In genomic region chr2:43333656-43334144, GRCh38 we compare ENCODE assay signal across 12 cellular contexts.
DNase-seq lines count a peak whose midpoint lies in the region; ATAC-seq and TF ChIP-seq lines count a peak whose summit lies in the region.
"Had no signal": no experiment of that assay in that cellular context is flagged by ENCODE, and none has a peak within 500 bp of the region (broad histone marks: within the 10 kb centered on the region; RNA-seq: fewer than 3 reads in every experiment).

No MANE protein-coding gene starts in this region.

- POLR2A ChIA-PET in naive thymus-derived CD4-positive, alpha-beta T cell (lab: Charles Lee): no interaction called here

- no peak overlapping the region for H3K23ac ChIP-seq in mesenchymal stem cell (ENCODE audit: low read length in 2 of 2)

- H3K27me3 Mint-ChIP-seq in naive thymus-derived CD4-positive, alpha-beta T cell: no peaks in the 10 kb centered on the region
- H3K27me3 Mint-ChIP-seq: activated CD4-positive, alpha-beta T cell treated with anti-CD3 and anti-CD28 coated beads, Interleukin-2, amount 10 ng/mL, durations not matched to agents 24 days and 14 days; stimulated activated naive CD8-positive, alpha-beta T cell treated with anti-CD3 and anti-CD28 coated beads, Interleukin-15, Interleukin-2, amounts not matched to agents 100 ng/mL and 50 ng/mL, for 24 hours had no signal

- H3K9me3 ChIP-seq in ectodermal cell (ENCODE audit: control insufficient read depth, low read length) (no peaks in the 10 kb centered on the region), mesenchymal stem cell (ENCODE audit: control insufficient read depth, low read length) (no peaks in the 10 kb centered on the region), upper lobe of right lung (no peaks in the 10 kb centered on the region)
- H3K9me3 ChIP-seq in naive thymus-derived CD4-positive, alpha-beta T cell (ENCODE audit: control insufficient read depth in 2 of 3, low read length in 3 of 3): no peaks in the 10 kb centered on the region

- WGBS in ectodermal cell, 2 experiments: 73 to 82% methylated on average over 2 of the region's 2 CpGs
- WGBS in mesenchymal stem cell: 68% methylated on average over 2 of the region's 2 CpGs

- H3K79me1 ChIP-seq in mesenchymal stem cell (replicated peaks; ENCODE audit: low read length, poor library complexity, severe bottlenecking): no peaks in the 10 kb centered on the region

- intact Hi-C loops in upper lobe of right lung (cut with DNase I): no loop called here
- intact Hi-C loops in naive thymus-derived CD4-positive, alpha-beta T cell (cut with micrococcal nuclease): no loop called here

- peaks cover 0 to 7% (median 0%) of the 10 kb centered on the region in 7 donors for H3K4me1 Mint-ChIP-seq in naive thymus-derived CD4-positive, alpha-beta T cell
- H3K4me1 Mint-ChIP-seq: activated CD4-positive, alpha-beta T cell treated with anti-CD3 and anti-CD28 coated beads, Interleukin-2, amount 10 ng/mL, durations not matched to agents 24 days and 14 days had no signal

- H3K36me3 ChIP-seq in ectodermal cell (ENCODE audit: control insufficient read depth, insufficient read depth, low read length): no peaks in the 10 kb centered on the region
- H3K36me3 ChIP-seq in mesenchymal stem cell (ENCODE audit: control insufficient read depth in 1 of 2, insufficient read depth in 2 of 2, low read depth in 1 of 2, low read length in 2 of 2): peaks cover 0 to 5% of the 10 kb centered on the region in 2 experiments
- H3K36me3 ChIP-seq in upper lobe of right lung: no peaks in the 10 kb centered on the region
- H3K36me3 ChIP-seq in naive thymus-derived CD4-positive, alpha-beta T cell (ENCODE audit: control insufficient read depth in 2 of 3, insufficient read depth in 3 of 3, low read length in 3 of 3): peaks cover 0 to 14% (median 0%) of the 10 kb centered on the region in 3 experiments

- CTCF ChIA-PET in naive thymus-derived CD4-positive, alpha-beta T cell (lab: Charles Lee): no interaction called here

- peak overlapping the region; percentile 82 to 96 for H3K18ac ChIP-seq in mesenchymal stem cell (ENCODE audit: low read depth in 1 of 2, low read length in 2 of 2)

- peak overlapping the region; percentile 79 for H3K9ac ChIP-seq in mesenchymal stem cell (ENCODE audit: low read length)

- peak overlapping the region in 1 of 2 experiments; percentile 88 for H3K4ac ChIP-seq in mesenchymal stem cell (ENCODE audit: low read depth in 1 of 2, low read length in 2 of 2)

- H3K4me2 ChIP-seq in mesenchymal stem cell (ENCODE audit: low read length, poor library complexity, severe bottlenecking): peak overlapping the region; percentile 0

- H3K27ac Mint-ChIP-seq in naive thymus-derived CD4-positive, alpha-beta T cell: peak overlapping the region in 1 of 9 donors; percentile 70
- H3K27ac Mint-ChIP-seq: activated CD4-positive, alpha-beta T cell treated with anti-CD3 and anti-CD28 coated beads, Interleukin-2, amount 10 ng/mL, durations not matched to agents 24 days and 14 days; stimulated activated naive CD8-positive, alpha-beta T cell treated with anti-CD3 and anti-CD28 coated beads, Interleukin-15, Interleukin-2, amounts not matched to agents 100 ng/mL and 50 ng/mL, for 24 hours had no signal

- H3K4me1 ChIP-seq in ectodermal cell (ENCODE audit: control insufficient read depth, insufficient read depth, low read length) (peaks cover 12% of the 10 kb centered on the region), mesenchymal stem cell (ENCODE audit: control insufficient read depth, insufficient read depth, low read depth, low read length) (peaks cover 6% of the 10 kb centered on the region), upper lobe of right lung (peaks cover 18% of the 10 kb centered on the region)
- no peaks in the 10 kb centered on the region for H3K4me1 ChIP-seq in naive thymus-derived CD4-positive, alpha-beta T cell (ENCODE audit: control insufficient read depth in 2 of 2, insufficient read depth in 2 of 2, low read length in 2 of 2)

- no peak overlapping the region for H4K91ac ChIP-seq in mesenchymal stem cell (ENCODE audit: low read length)

- peak; percentile 71 for DNase-seq in DMS 273 (lab: John Stamatoyannopoulos, UW; ENCODE audit: unreplicated experiment)
- no peak for DNase-seq in DMS 273 treated with DMSO at 0.1 percent for 48 hours (lab: John Stamatoyannopoulos, UW)
- DNase-seq in mesenchymal stem cell: peak; percentile 57
- no peak for DNase-seq in upper lobe of right lung
- DNase-seq in naive thymus-derived CD4-positive, alpha-beta T cell: no peak
- DNase-seq in T-helper 9 cell: no peak
- DNase-seq in superior temporal gyrus (ENCODE audit: extremely low spot score): no peak
- DNase-seq: activated CD4-positive, alpha-beta T cell treated with anti-CD3 and anti-CD28 coated beads, Interleukin-2, amount 10 ng/mL, durations not matched to agents 24 days and 14 days; NCI-H2107 had no signal

- no peak overlapping the region for H2BK5ac ChIP-seq in mesenchymal stem cell (ENCODE audit: low read depth, low read length, poor library complexity, severe bottlenecking)

- H3K14ac ChIP-seq in mesenchymal stem cell (ENCODE audit: low read length in 2 of 2): no peak overlapping the region

- no peak overlapping the region for H2AFZ ChIP-seq in mesenchymal stem cell (ENCODE audit: low read depth, low read length)

- no peak overlapping the region for H4K8ac ChIP-seq in mesenchymal stem cell (ENCODE audit: low read length)

- no peaks in the 10 kb centered on the region for H3K27me3 ChIP-seq in ectodermal cell (ENCODE audit: control insufficient read depth, insufficient read depth, low read length, poor library complexity, severe bottlenecking)
- no peaks in the 10 kb centered on the region for H3K27me3 ChIP-seq in mesenchymal stem cell (ENCODE audit: control insufficient read depth in 1 of 2, insufficient read depth in 1 of 2, low read length in 2 of 2)
- no peaks in the 10 kb centered on the region for H3K27me3 ChIP-seq in upper lobe of right lung
- H3K27me3 ChIP-seq in naive thymus-derived CD4-positive, alpha-beta T cell (ENCODE audit: control insufficient read depth in 2 of 2, insufficient read depth in 2 of 2, low read length in 2 of 2): no peaks in the 10 kb centered on the region

- H3K4me3 Mint-ChIP-seq in naive thymus-derived CD4-positive, alpha-beta T cell: no peak overlapping the region
- H3K4me3 Mint-ChIP-seq: activated CD4-positive, alpha-beta T cell treated with anti-CD3 and anti-CD28 coated beads, Interleukin-2, amount 10 ng/mL, durations not matched to agents 24 days and 14 days; stimulated activated naive CD8-positive, alpha-beta T cell treated with anti-CD3 and anti-CD28 coated beads, Interleukin-15, Interleukin-2, amounts not matched to agents 100 ng/mL and 50 ng/mL, for 24 hours had no signal

- peak overlapping the region; percentile 12 for H2BK120ac ChIP-seq in mesenchymal stem cell (ENCODE audit: low read depth, low read length)

- TF ChIP-seq CTCF in upper lobe of right lung (IDR thresholded peaks at IDR 0.05): no peak

- peak overlapping the region; percentile 75 for H2AK5ac ChIP-seq in mesenchymal stem cell (ENCODE audit: low read length, severe bottlenecking)

- peak overlapping the region; percentile 38 for H3K27ac ChIP-seq in ectodermal cell (ENCODE audit: insufficient read depth, low read depth, low read length, poor library complexity, severe bottlenecking)
- H3K27ac ChIP-seq in mesenchymal stem cell (ENCODE audit: low read length, poor library complexity, severe bottlenecking): peak overlapping the region; percentile 39
- peak overlapping the region; percentile 70 for H3K27ac ChIP-seq in upper lobe of right lung
- H3K27ac ChIP-seq in naive thymus-derived CD4-positive, alpha-beta T cell (ENCODE audit: low read depth, low read length): no peak overlapping the region
- H3K27ac ChIP-seq: 22Rv1 had no signal

- H3K36me3 Mint-ChIP-seq in naive thymus-derived CD4-positive, alpha-beta T cell: peaks cover 0 to 68% (median 38%) of the 10 kb centered on the region in 5 donors

- no peak overlapping the region for H3K4me3 ChIP-seq in ectodermal cell (ENCODE audit: insufficient read depth, low read depth, low read length)
- peak overlapping the region in 1 of 2 experiments; percentile 3 for H3K4me3 ChIP-seq in mesenchymal stem cell (ENCODE audit: insufficient read depth in 1 of 2, low read depth in 1 of 2, low read length in 2 of 2)
- no peak overlapping the region for H3K4me3 ChIP-seq in upper lobe of right lung
- no peak overlapping the region for H3K4me3 ChIP-seq in naive thymus-derived CD4-positive, alpha-beta T cell (ENCODE audit: low read length)

- no peak overlapping the region for H2BK15ac ChIP-seq in mesenchymal stem cell (ENCODE audit: low read depth, poor library complexity, severe bottlenecking)

- no peaks in the 10 kb centered on the region for H3K9me3 Mint-ChIP-seq in naive thymus-derived CD4-positive, alpha-beta T cell
- H3K9me3 Mint-ChIP-seq: activated CD4-positive, alpha-beta T cell treated with anti-CD3 and anti-CD28 coated beads, Interleukin-2, amount 10 ng/mL, durations not matched to agents 24 days and 14 days; stimulated activated naive CD8-positive, alpha-beta T cell treated with anti-CD3 and anti-CD28 coated beads, Interleukin-15, Interleukin-2, amounts not matched to agents 100 ng/mL and 50 ng/mL, for 24 hours had no signal

- peak overlapping the region; percentile 90 to 96 for H2BK12ac ChIP-seq in mesenchymal stem cell (ENCODE audit: low read length in 2 of 2)

- ATAC-seq in upper lobe of right lung: peak; percentile 64
- ATAC-seq in naive thymus-derived CD4-positive, alpha-beta T cell: no peak

Comparison
In these comparisons a context has a peak if more than half of its experiments do, and no peak if none do; other contexts are left out.
1. DNase-seq: peak in DMS 273 (single experiment) and mesenchymal stem cell (single experiment); none in DMS 273 treated with DMSO at 0.1 percent for 48 hours (single experiment), upper lobe of right lung (single experiment), naive thymus-derived CD4-positive, alpha-beta T cell (0 of 9), T-helper 9 cell (single experiment) and superior temporal gyrus (single experiment).